19 cellular contexts compared by ENCODE assay signal in the genomic region with DNA sequence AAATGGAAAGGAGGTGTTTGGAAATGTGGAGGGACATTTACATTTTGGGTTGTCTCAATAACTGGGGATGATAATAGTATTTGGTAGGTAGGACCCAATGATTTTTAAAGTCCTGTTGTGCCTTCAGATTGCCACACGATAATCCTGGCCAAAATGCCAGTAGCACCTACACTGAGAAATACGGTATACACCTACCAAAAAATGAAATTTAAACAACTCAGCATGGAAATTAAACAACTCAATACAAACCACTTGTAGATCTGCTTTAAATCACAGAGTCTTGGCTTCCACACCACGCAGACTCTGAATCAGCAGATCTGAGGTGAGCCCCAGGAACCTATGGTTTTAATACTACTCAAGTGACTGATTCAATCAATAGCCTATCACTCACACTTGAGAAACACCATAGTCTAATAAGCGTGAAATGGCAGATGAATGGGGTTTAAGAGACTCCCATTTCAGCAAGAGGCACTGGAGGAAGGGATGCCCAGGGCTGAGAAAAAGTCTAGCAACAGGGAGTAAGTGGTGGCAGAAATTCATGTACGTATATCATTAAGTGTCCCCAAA. TPM values are rescaled to one million over a fixed set of nuclear protein-coding genes. Genes with fewer than 3 reads are reported as not detected.
DNase-seq lines count a peak whose midpoint lies in the region; TF ChIP-seq lines count a peak whose summit lies in the region.
"Had no signal": no experiment of that assay in that cellular context is flagged by ENCODE, and none has a peak within 500 bp of the region (broad histone marks: within the 10 kb centered on the region; RNA-seq: fewer than 3 reads in every experiment).

No MANE protein-coding gene starts in this region.

- H3K36me3 ChIP-seq in endodermal cell (ENCODE audit: control insufficient read depth, insufficient read depth, low read length) (peaks cover 3% of the 10 kb centered on the region), skeletal muscle tissue (ENCODE audit: control insufficient read depth in 3 of 3, insufficient read depth in 3 of 3, low read length in 3 of 3) (no peaks in the 10 kb centered on the region)
- H3K36me3 ChIP-seq in CD8-positive, alpha-beta memory T cell (ENCODE audit: insufficient read depth, low read length), result no peaks in the 10 kb centered on the region
- H3K36me3 ChIP-seq: BE2C had no signal

- 82 to 100% methylated on average over 3 to 5 of the region's 5 CpGs for WGBS in endodermal cell (ENCODE audit: insufficient coverage in 1 of 2, insufficient read length in 1 of 2), 2 experiments

- H3K4me3 Mint-ChIP-seq in activated naive CD4-positive, alpha-beta T cell treated with anti-CD3 and anti-CD28 coated beads, Interleukin-2, amount 50 U/mL, for 24 hours, result no peak overlapping the region
- no peak overlapping the region for H3K4me3 Mint-ChIP-seq in activated naive CD4-positive, alpha-beta T cell treated with anti-CD3 and anti-CD28 coated beads for 36 hours
- H3K4me3 Mint-ChIP-seq in endodermal cell, result no peak overlapping the region
- H3K4me3 Mint-ChIP-seq in CD8-positive, alpha-beta memory T cell, result no peak overlapping the region
- H3K4me3 Mint-ChIP-seq: CD4-positive, alpha-beta T cell; HFFc6 had no signal

- H3K36me3 Mint-ChIP-seq in activated naive CD4-positive, alpha-beta T cell treated with anti-CD3 and anti-CD28 coated beads, Interleukin-2, amount 50 U/mL, for 24 hours, result peaks cover 12% of the 10 kb centered on the region
- peaks cover 4% of the 10 kb centered on the region for H3K36me3 Mint-ChIP-seq in activated naive CD4-positive, alpha-beta T cell treated with anti-CD3 and anti-CD28 coated beads for 36 hours (ENCODE audit: low read depth)
- H3K36me3 Mint-ChIP-seq in endodermal cell (ENCODE audit: low read depth), result peaks cover 11% of the 10 kb centered on the region
- peaks cover 0 to 9% (median 2%) of the 10 kb centered on the region in 3 donors for H3K36me3 Mint-ChIP-seq in CD8-positive, alpha-beta memory T cell

- H3K9ac ChIP-seq in endodermal cell (ENCODE audit: extremely low read depth, low read length, poor library complexity, severe bottlenecking) (no peak overlapping the region), skeletal muscle tissue (ENCODE audit: low read depth in 1 of 3, low read length in 3 of 3) (no peak overlapping the region)

- H3K4me1 ChIP-seq in endodermal cell (ENCODE audit: control insufficient read depth, insufficient read depth, low read length), result no peaks in the 10 kb centered on the region
- peaks cover 16 to 28% (median 18%) of the 10 kb centered on the region in 3 donors for H3K4me1 ChIP-seq in skeletal muscle tissue (ENCODE audit: control insufficient read depth in 3 of 3, insufficient read depth in 3 of 3, low read length in 3 of 3)
- no peaks in the 10 kb centered on the region for H3K4me1 ChIP-seq in CD8-positive, alpha-beta memory T cell (ENCODE audit: insufficient read depth, low read length)

- intact Hi-C loops in activated naive CD4-positive, alpha-beta T cell treated with anti-CD3 and anti-CD28 coated beads for 36 hours (cut with micrococcal nuclease), result no loop called here

- no peaks in the 10 kb centered on the region for H3K27me3 Mint-ChIP-seq in activated naive CD4-positive, alpha-beta T cell treated with anti-CD3 and anti-CD28 coated beads, Interleukin-2, amount 50 U/mL, for 24 hours
- no peaks in the 10 kb centered on the region for H3K27me3 Mint-ChIP-seq in activated naive CD4-positive, alpha-beta T cell treated with anti-CD3 and anti-CD28 coated beads for 36 hours (ENCODE audit: low read depth)
- H3K27me3 Mint-ChIP-seq in endodermal cell (ENCODE audit: insufficient read depth), result no peaks in the 10 kb centered on the region
- H3K27me3 Mint-ChIP-seq in CD8-positive, alpha-beta memory T cell, result no peaks in the 10 kb centered on the region
- H3K27me3 Mint-ChIP-seq: CD4-positive, alpha-beta T cell had no signal

- DNase-seq in activated naive CD4-positive, alpha-beta T cell treated with anti-CD3 and anti-CD28 coated beads for 36 hours, result no peak
- DNase-seq in HEK293T (ENCODE audit: extremely low spot score) (no peak), endodermal cell (no peak), SKM-1 treated with dmso at 0.1 percent for 144 hours (lab: John Stamatoyannopoulos, UW; ENCODE audit: unreplicated experiment) (no peak)
- DNase-seq in CD8-positive, alpha-beta memory T cell, result no peak
- DNase-seq: BE2C; Calu3; CD4-positive, alpha-beta T cell; GOT3; HFFc6; NCI-H1417 treated with DMSO at 0.1 percent for 48 hours; NCI-H1930; NCI-H226; NCI-H524; NCI-H82; PC-9 had no signal

- peak overlapping the region; percentile 47 for H3K27ac Mint-ChIP-seq in activated naive CD4-positive, alpha-beta T cell treated with anti-CD3 and anti-CD28 coated beads, Interleukin-2, amount 50 U/mL, for 24 hours
- no peak overlapping the region for H3K27ac Mint-ChIP-seq in activated naive CD4-positive, alpha-beta T cell treated with anti-CD3 and anti-CD28 coated beads for 36 hours
- H3K27ac Mint-ChIP-seq in endodermal cell, result peak overlapping the region; percentile 28
- no peak overlapping the region for H3K27ac Mint-ChIP-seq in CD8-positive, alpha-beta memory T cell
- H3K27ac Mint-ChIP-seq: CD4-positive, alpha-beta T cell; HFFc6 had no signal

- peaks cover 12% of the 10 kb centered on the region for H3K9me3 ChIP-seq in endodermal cell (ENCODE audit: control insufficient read depth, low read length)
- no peaks in the 10 kb centered on the region for H3K9me3 ChIP-seq in skeletal muscle tissue (ENCODE audit: control insufficient read depth in 3 of 3, low read length in 3 of 3)
- no peaks in the 10 kb centered on the region for H3K9me3 ChIP-seq in CD8-positive, alpha-beta memory T cell (ENCODE audit: low read length)
- H3K9me3 ChIP-seq: BE2C had no signal

- CTCF ChIA-PET in activated naive CD4-positive, alpha-beta T cell treated with anti-CD3 and anti-CD28 coated beads for 36 hours (lab: Charles Lee), result no interaction called here
- CTCF ChIA-PET in HEK293T (lab: Yijun Ruan, JAX), result no interaction called here
- CTCF ChIA-PET in CD8-positive, alpha-beta memory T cell (lab: Charles Lee), result no interaction called here

- H3K9me3 Mint-ChIP-seq in activated naive CD4-positive, alpha-beta T cell treated with anti-CD3 and anti-CD28 coated beads, Interleukin-2, amount 50 U/mL, for 24 hours, result no peaks in the 10 kb centered on the region
- no peaks in the 10 kb centered on the region for H3K9me3 Mint-ChIP-seq in activated naive CD4-positive, alpha-beta T cell treated with anti-CD3 and anti-CD28 coated beads for 36 hours
- peaks cover 11% of the 10 kb centered on the region for H3K9me3 Mint-ChIP-seq in endodermal cell
- peaks cover 0 to 2% (median 0%) of the 10 kb centered on the region in 5 donors for H3K9me3 Mint-ChIP-seq in CD8-positive, alpha-beta memory T cell
- H3K9me3 Mint-ChIP-seq: CD4-positive, alpha-beta T cell; HFFc6 had no signal

- H3K27me3 ChIP-seq in endodermal cell (ENCODE audit: control insufficient read depth, insufficient read depth, low read length, poor library complexity, severe bottlenecking) (no peaks in the 10 kb centered on the region), skeletal muscle tissue (ENCODE audit: control insufficient read depth in 3 of 3, insufficient read depth in 3 of 3, low read length in 3 of 3) (no peaks in the 10 kb centered on the region)
- H3K27me3 ChIP-seq in CD8-positive, alpha-beta memory T cell (ENCODE audit: insufficient read depth, low read length, poor library complexity, severe bottlenecking), result no peaks in the 10 kb centered on the region
- H3K27me3 ChIP-seq: BE2C had no signal

- no peak overlapping the region for H3K4me3 ChIP-seq in endodermal cell (ENCODE audit: low read length)
- H3K4me3 ChIP-seq in skeletal muscle tissue (ENCODE audit: low read length in 3 of 3), result no peak overlapping the region
- H3K4me3 ChIP-seq in CD8-positive, alpha-beta memory T cell (ENCODE audit: low read length), result no peak overlapping the region
- H3K4me3 ChIP-seq: PC-9 had no signal

- no peak overlapping the region for H3K27ac ChIP-seq in endodermal cell (ENCODE audit: low read depth, low read length)
- H3K27ac ChIP-seq in skeletal muscle tissue (ENCODE audit: low read depth, low read length), result peak overlapping the region; percentile 7
- H3K27ac ChIP-seq in CD8-positive, alpha-beta memory T cell (ENCODE audit: low read depth, low read length), result no peak overlapping the region
- H3K27ac ChIP-seq: PC-9, RWPE1 had no signal

- H3K4me1 Mint-ChIP-seq in activated naive CD4-positive, alpha-beta T cell treated with anti-CD3 and anti-CD28 coated beads, Interleukin-2, amount 50 U/mL, for 24 hours, result peaks cover 33% of the 10 kb centered on the region
- H3K4me1 Mint-ChIP-seq in activated naive CD4-positive, alpha-beta T cell treated with anti-CD3 and anti-CD28 coated beads for 36 hours (ENCODE audit: low read depth), result peaks cover 14% of the 10 kb centered on the region
- H3K4me1 Mint-ChIP-seq in endodermal cell, result peaks cover 19% of the 10 kb centered on the region
- H3K4me1 Mint-ChIP-seq in CD8-positive, alpha-beta memory T cell, result peaks cover 7 to 33% (median 25%) of the 10 kb centered on the region in 3 donors

- TF ChIP-seq CTCF in endodermal cell (conservative IDR thresholded peaks at IDR 0.05), result no peak

- POLR2A ChIA-PET in HEK293T (lab: Yijun Ruan, JAX), result no interaction called here
- POLR2A ChIA-PET in CD8-positive, alpha-beta memory T cell (lab: Charles Lee), result no interaction called here

TF ChIP-seq in HEK293T, 16 proteins besides CTCF, POLR2A, EP300 and RAD21:
- TF ChIP-seq ELF4 (IDR thresholded peaks at IDR 0.05) (no peak), LEF1 (IDR thresholded peaks at IDR 0.05; ENCODE audit: borderline replicate concordance) (no peak), SUZ12 (IDR thresholded peaks at IDR 0.05) (no peak), HDGF (IDR thresholded peaks at IDR 0.05; ENCODE audit: borderline replicate concordance) (no peak), CTBP1 (IDR thresholded peaks at IDR 0.05; ENCODE audit: borderline replicate concordance) (no peak), L3MBTL2 (conservative IDR thresholded peaks at IDR 0.05) (no peak), ZNF384 (IDR thresholded peaks at IDR 0.05) (no peak), FOXK2 (IDR thresholded peaks at IDR 0.05) (no peak)
- TF ChIP-seq, protein P1, sequence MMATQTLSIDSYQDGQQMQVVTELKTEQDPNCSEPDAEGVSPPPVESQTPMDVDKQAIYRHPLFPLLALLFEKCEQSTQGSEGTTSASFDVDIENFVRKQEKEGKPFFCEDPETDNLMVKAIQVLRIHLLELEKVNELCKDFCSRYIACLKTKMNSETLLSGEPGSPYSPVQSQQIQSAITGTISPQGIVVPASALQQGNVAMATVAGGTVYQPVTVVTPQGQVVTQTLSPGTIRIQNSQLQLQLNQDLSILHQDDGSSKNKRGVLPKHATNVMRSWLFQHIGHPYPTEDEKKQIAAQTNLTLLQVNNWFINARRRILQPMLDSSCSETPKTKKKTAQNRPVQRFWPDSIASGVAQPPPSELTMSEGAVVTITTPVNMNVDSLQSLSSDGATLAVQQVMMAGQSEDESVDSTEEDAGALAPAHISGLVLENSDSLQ (IDR thresholded peaks at IDR 0.05), result peak; percentile 55

RNA-seq across cellular contexts. Expression of gene MAP4K3, which starts 46.9 kb away (rescaled TPM):
- 10 to 100 TPM; 10.6 to 12.0 TPM for total RNA-seq in activated naive CD4-positive, alpha-beta T cell treated with anti-CD3 and anti-CD28 coated beads for 36 hours
- total RNA-seq in endodermal cell (10 to 100 TPM; 39.1 to 45.5 TPM), skeletal muscle tissue (59.5 TPM)
- polyA plus RNA-seq in endodermal cell (2013, experiment 1 of 2), result 33.3 TPM
- 29.6 TPM for polyA plus RNA-seq in endodermal cell (2013, experiment 2 of 2)
- 1 to 10 TPM; 7.0 to 8.2 TPM for total RNA-seq in CD8-positive, alpha-beta memory T cell
- 2.7 TPM for polyA plus RNA-seq in CD8-positive, alpha-beta memory T cell

Comparison
In these comparisons a context has a peak if more than half of its experiments do, and no peak if none do; other contexts are left out.
1. H3K27ac Mint-ChIP-seq: peak in activated naive CD4-positive, alpha-beta T cell treated with anti-CD3 and anti-CD28 coated beads, Interleukin-2, amount 50 U/mL, for 24 hours (single experiment) and endodermal cell (single experiment); none in activated naive CD4-positive, alpha-beta T cell treated with anti-CD3 and anti-CD28 coated beads for 36 hours (single experiment) and CD8-positive, alpha-beta memory T cell (0 of 8).